In the genomic region with DNA sequence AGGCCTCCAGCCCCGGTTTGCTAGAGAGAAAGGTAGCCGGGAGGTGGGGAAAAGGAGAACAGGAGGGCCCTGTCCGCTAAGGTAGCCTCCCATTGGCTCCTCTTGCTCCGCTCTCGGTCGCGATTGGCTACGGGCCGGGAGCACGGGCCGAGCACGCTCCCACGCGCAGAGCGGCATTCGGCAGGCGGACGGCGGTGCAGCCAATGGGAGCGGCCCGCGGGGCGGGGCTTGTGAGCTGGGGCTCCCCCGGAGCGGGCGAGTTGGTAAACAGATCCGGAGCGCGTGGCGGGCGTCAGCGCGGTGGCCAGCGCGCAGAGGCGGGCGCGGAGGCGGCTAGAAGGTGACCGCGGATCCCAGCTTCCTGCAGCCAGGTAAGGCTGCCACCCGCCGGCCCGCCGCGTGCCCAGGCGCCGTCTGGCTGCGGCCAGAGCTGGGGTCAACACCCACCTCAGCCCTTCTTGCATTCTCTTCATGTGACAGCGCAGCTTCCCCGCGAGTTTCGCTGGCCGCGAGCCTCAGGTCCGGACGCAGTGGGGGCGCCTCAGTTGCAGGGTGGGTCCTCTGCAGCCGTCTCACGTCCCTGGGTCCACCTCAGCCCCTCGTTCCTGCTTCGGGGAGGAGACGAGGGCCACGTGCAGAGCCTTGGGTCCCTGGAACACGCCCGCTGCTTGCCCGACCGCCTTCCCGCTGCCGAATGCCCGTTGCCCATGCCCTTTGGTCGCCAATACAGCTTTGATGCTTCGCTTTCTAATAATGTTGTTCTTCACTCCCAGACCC, we compare ENCODE assay signal across 1 cellular context.
TF ChIP-seq lines count a peak whose summit lies in the region.

COQ8A (plus strand) TSS at position 266 of the 777 bp plus-strand sequence. CDS start 21,092 bp downstream, outside the sequence.

TF ChIP-seq in WTC11, 78 proteins besides CTCF, POLR2A, EP300 and RAD21 (continued from another document):
- TF ChIP-seq, protein P1, sequence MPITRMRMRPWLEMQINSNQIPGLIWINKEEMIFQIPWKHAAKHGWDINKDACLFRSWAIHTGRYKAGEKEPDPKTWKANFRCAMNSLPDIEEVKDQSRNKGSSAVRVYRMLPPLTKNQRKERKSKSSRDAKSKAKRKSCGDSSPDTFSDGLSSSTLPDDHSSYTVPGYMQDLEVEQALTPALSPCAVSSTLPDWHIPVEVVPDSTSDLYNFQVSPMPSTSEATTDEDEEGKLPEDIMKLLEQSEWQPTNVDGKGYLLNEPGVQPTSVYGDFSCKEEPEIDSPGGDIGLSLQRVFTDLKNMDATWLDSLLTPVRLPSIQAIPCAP (CRISPR knock-in tag; IDR thresholded peaks at IDR 0.05), result 0 out of 2 replicates have a peak, but pooled peaks have one; percentile 5
